ENCODE assay signal across 1 cellular context in the genomic region with DNA sequence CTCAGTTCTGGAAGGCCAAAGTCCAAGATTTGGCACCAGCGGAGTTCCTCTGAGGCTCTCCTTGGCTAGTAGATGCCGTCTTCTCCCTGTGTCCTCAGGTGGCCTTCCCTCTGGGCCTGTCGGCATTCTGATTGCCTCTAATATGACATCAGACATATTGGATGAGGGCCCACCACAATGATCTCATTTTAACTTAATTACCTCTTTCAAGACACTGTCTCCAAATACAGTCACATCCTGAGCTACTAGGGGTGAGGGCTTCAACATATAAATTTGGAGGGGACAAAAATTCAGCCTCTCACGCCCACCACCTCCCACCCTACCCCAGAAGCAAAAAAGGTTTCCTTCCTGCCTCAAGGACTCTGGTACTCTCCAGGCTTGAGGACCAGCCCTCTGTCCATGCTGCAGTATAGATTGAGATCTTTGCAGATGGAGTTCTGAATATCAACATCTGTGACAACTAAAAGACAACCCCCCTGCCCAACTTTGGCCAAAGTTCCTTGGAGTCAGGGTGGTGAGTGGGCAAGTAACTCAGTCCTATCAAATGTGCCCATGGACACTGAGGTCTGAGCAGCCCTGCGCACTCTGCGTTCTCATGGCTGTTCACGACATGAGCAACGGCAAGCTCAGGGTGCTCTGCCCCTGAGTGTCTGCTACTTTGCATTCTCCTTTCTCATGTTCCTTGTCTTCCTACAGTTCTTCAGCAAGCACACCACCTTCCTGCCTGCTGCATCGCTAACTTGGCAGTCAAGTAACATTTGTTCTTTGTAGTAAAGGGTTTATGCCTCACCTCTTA.
TF ChIP-seq lines count a peak whose summit lies in the region.

No MANE protein-coding gene starts in this region.

TF ChIP-seq in SK-N-SH, 30 proteins besides CTCF, POLR2A, EP300 and RAD21 (continued from another document):
- TF ChIP-seq POLR2AphosphoS5 (IDR thresholded peaks at IDR 0.05; ENCODE audit: low read depth, low read length) (peak; percentile 31; the same call in 1 of the 2 replicates), ZBTB33 (IDR thresholded peaks at IDR 0.05; ENCODE audit: borderline replicate concordance, low read depth) (no peak)
TF ChIP-seq in SK-N-SH: peak in this region for 7.
